16 cellular contexts compared by ENCODE assay signal in the genomic region with DNA sequence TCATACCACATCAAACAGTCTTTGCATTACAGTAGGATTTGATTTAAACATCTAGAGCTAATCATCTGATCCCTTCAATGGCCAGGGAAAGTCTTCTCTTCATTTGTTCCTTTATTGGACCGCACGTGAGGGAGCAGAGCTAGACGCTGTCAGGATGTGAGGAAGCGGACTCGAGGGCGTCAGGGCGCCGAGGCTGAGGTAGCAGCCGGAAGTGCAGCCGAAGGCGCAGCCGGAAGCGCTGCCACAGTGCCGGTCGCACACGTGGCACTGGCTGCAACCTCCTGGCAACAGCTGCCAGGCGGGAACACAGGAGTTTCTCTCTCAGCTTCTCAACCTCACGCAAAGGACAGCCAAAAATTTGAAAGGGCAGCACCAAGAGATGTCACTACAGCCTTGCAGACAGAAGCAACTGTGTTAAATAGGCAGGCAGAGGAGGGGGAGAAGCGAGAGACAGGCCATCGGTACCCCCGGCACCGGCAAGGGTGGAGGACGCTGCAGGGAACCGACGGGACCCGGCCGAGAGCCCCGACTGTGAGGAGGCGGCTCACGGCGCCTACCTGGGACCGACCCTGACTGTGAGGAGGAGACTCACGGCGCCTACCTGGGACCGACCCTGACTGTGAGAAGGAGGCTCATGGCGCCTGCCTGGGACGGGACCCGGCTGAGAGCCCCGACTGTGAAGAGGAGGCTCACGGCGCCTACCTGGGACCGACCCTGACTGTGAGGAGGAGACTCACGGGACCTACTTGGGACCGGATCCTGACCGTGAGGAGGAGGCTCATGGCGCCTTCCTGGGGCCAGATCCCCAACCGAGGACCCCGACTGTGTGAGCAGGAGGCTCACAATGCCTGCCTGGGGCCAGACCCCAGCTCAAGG. TPM values are rescaled to one million over a fixed set of nuclear protein-coding genes. Genes with fewer than 3 reads are reported as not detected.
A peak's percentile ranks its signal among the peaks of the same experiment; 100 is the strongest.
DNase-seq lines count a peak whose midpoint lies in the region; ATAC-seq and TF ChIP-seq lines count a peak whose summit lies in the region.
"Had no signal": no experiment of that assay in that cellular context is flagged by ENCODE, and none has a peak within 500 bp of the region (broad histone marks: within the 10 kb centered on the region; RNA-seq: fewer than 3 reads in every experiment).

No MANE protein-coding gene starts in this region.

- no peak overlapping the region for H3K23ac ChIP-seq in mesenchymal stem cell (ENCODE audit: low read length in 2 of 2)

- H2BK15ac ChIP-seq in mesenchymal stem cell (ENCODE audit: low read depth, poor library complexity, severe bottlenecking), result no peak overlapping the region

- no peaks in the 10 kb centered on the region for H3K4me1 ChIP-seq in upper lobe of right lung
- H3K4me1 ChIP-seq in mesenchymal stem cell (ENCODE audit: control insufficient read depth, insufficient read depth, low read depth, low read length), result no peaks in the 10 kb centered on the region

- no peaks in the 10 kb centered on the region for H3K36me3 Mint-ChIP-seq in activated T-helper 1 cell treated with anti-CD3 and anti-CD28 coated beads, Interleukin-12 subunit alpha, Interleukin-12 subunit beta, Interleukin-2, Interleukin-4 antibody, amounts not matched to agents 30 ng/mL and 10 ng/mL and 1 ng/mL, durations not matched to agents 14 hours and 24 hours and 36 hours (ENCODE audit: low read depth)
- no peaks in the 10 kb centered on the region for H3K36me3 Mint-ChIP-seq in naive B cell

- no peak overlapping the region for H2AFZ ChIP-seq in mesenchymal stem cell (ENCODE audit: low read depth, low read length)

- H3K27ac Mint-ChIP-seq in activated T-helper 1 cell treated with anti-CD3 and anti-CD28 coated beads, Interleukin-12 subunit alpha, Interleukin-12 subunit beta, Interleukin-2, Interleukin-4 antibody, amounts not matched to agents 30 ng/mL and 10 ng/mL and 1 ng/mL, durations not matched to agents 14 hours and 24 hours and 36 hours, result no peak overlapping the region
- H3K27ac Mint-ChIP-seq in naive B cell, result peak overlapping the region in 1 of 6 donors; percentile 83
- H3K27ac Mint-ChIP-seq: activated B cell treated with CpG ODN at 0.5 μM for 24 hours had no signal

- H4K8ac ChIP-seq in mesenchymal stem cell (ENCODE audit: low read length), result no peak overlapping the region

- H3K27ac ChIP-seq in upper lobe of right lung, result no peak overlapping the region
- H3K27ac ChIP-seq in mesenchymal stem cell (ENCODE audit: low read length, poor library complexity, severe bottlenecking), result no peak overlapping the region
- H3K27ac ChIP-seq: thoracic aorta had no signal

- no peak overlapping the region for H3K4me2 ChIP-seq in mesenchymal stem cell (ENCODE audit: low read length, poor library complexity, severe bottlenecking)

- no peaks in the 10 kb centered on the region for H3K36me3 ChIP-seq in upper lobe of right lung
- no peaks in the 10 kb centered on the region for H3K36me3 ChIP-seq in mesenchymal stem cell (ENCODE audit: control insufficient read depth in 1 of 2, insufficient read depth in 2 of 2, low read depth in 1 of 2, low read length in 2 of 2)
- H3K36me3 ChIP-seq: thoracic aorta had no signal

- H3K79me1 ChIP-seq in mesenchymal stem cell (replicated peaks; ENCODE audit: low read length, poor library complexity, severe bottlenecking), result no peaks in the 10 kb centered on the region

- H4K91ac ChIP-seq in mesenchymal stem cell (ENCODE audit: low read length), result no peak overlapping the region

- H3K4me1 Mint-ChIP-seq in activated T-helper 1 cell treated with anti-CD3 and anti-CD28 coated beads, Interleukin-12 subunit alpha, Interleukin-12 subunit beta, Interleukin-2, Interleukin-4 antibody, amounts not matched to agents 30 ng/mL and 10 ng/mL and 1 ng/mL, durations not matched to agents 14 hours and 24 hours and 36 hours (ENCODE audit: low read depth), result no peaks in the 10 kb centered on the region
- no peaks in the 10 kb centered on the region for H3K4me1 Mint-ChIP-seq in naive B cell
- H3K4me1 Mint-ChIP-seq: activated B cell treated with CpG ODN at 0.5 μM for 24 hours had no signal

- no peak overlapping the region for H2BK5ac ChIP-seq in mesenchymal stem cell (ENCODE audit: low read depth, low read length, poor library complexity, severe bottlenecking)

- WGBS in mesenchymal stem cell, result 78% methylated on average over 48 of the region's 48 CpGs

- H3K18ac ChIP-seq in mesenchymal stem cell (ENCODE audit: low read depth in 1 of 2, low read length in 2 of 2), result no peak overlapping the region

- peak; percentile 24 for DNase-seq in stimulated activated CD4-positive, alpha-beta T cell treated with anti-CD3 and anti-CD28 coated beads, Interleukin-2, amount 100 ng/mL, for 4 hours (ENCODE audit: low read depth)
- no peak for DNase-seq in stimulated activated CD4-positive, alpha-beta T cell treated with anti-CD3 and anti-CD28 coated beads, Interleukin-4, amount 100 ng/mL, for 24 hours
- no peak for DNase-seq in activated T-helper 1 cell treated with anti-CD3 and anti-CD28 coated beads, Interleukin-12 subunit alpha, Interleukin-12 subunit beta, Interleukin-2, Interleukin-4 antibody, amounts not matched to agents 30 ng/mL and 10 ng/mL and 1 ng/mL, durations not matched to agents 14 hours and 24 hours and 36 hours (ENCODE audit: low spot score)
- DNase-seq in naive B cell (no peak), upper lobe of right lung (peak; percentile 57), mesenchymal stem cell (no peak)
- DNase-seq: activated B cell treated with CpG ODN at 0.5 μM for 24 hours; effector CD4-positive, alpha-beta T cell; NCI-H146; NCI-H510A treated with DMSO at 0.1 percent for 48 hours; PC-3 had no signal

- no peak overlapping the region for H3K4me3 ChIP-seq in upper lobe of right lung
- no peak overlapping the region for H3K4me3 ChIP-seq in mesenchymal stem cell (ENCODE audit: insufficient read depth in 1 of 2, low read depth in 1 of 2, low read length in 2 of 2)
- H3K4me3 ChIP-seq: lung, thoracic aorta had no signal

- H2AK5ac ChIP-seq in mesenchymal stem cell (ENCODE audit: low read length, severe bottlenecking), result no peak overlapping the region

- no peak overlapping the region for H2BK12ac ChIP-seq in mesenchymal stem cell (ENCODE audit: low read length in 2 of 2)

- peak overlapping the region; percentile 24 for H3K4me3 Mint-ChIP-seq in activated T-helper 1 cell treated with anti-CD3 and anti-CD28 coated beads, Interleukin-12 subunit alpha, Interleukin-12 subunit beta, Interleukin-2, Interleukin-4 antibody, amounts not matched to agents 30 ng/mL and 10 ng/mL and 1 ng/mL, durations not matched to agents 14 hours and 24 hours and 36 hours
- H3K4me3 Mint-ChIP-seq in naive B cell, result peak overlapping the region in 7 of 8 donors; percentile 10 to 81 (median 51)
- H3K4me3 Mint-ChIP-seq: activated B cell treated with CpG ODN at 0.5 μM for 24 hours had no signal

- H3K9me3 Mint-ChIP-seq in activated T-helper 1 cell treated with anti-CD3 and anti-CD28 coated beads, Interleukin-12 subunit alpha, Interleukin-12 subunit beta, Interleukin-2, Interleukin-4 antibody, amounts not matched to agents 30 ng/mL and 10 ng/mL and 1 ng/mL, durations not matched to agents 14 hours and 24 hours and 36 hours, result no peaks in the 10 kb centered on the region
- H3K9me3 Mint-ChIP-seq in naive B cell, result peaks cover 0 to 4% (median 0%) of the 10 kb centered on the region in 7 donors
- H3K9me3 Mint-ChIP-seq: activated B cell treated with CpG ODN at 0.5 μM for 24 hours had no signal

- no peak overlapping the region for H3K9ac ChIP-seq in mesenchymal stem cell (ENCODE audit: low read length)

- ATAC-seq in naive B cell (ENCODE audit: low read depth in 2 of 2) (no peak), upper lobe of right lung (no peak), GM18868 (IDR thresholded peaks at IDR 0.05; ENCODE audit: unreplicated experiment) (no peak), HG03469 (IDR thresholded peaks at IDR 0.05; ENCODE audit: unreplicated experiment) (no peak)
- ATAC-seq: PC-3 had no signal

- H2BK120ac ChIP-seq in mesenchymal stem cell (ENCODE audit: low read depth, low read length), result no peak overlapping the region

- peaks cover 30% of the 10 kb centered on the region for H3K27me3 Mint-ChIP-seq in activated T-helper 1 cell treated with anti-CD3 and anti-CD28 coated beads, Interleukin-12 subunit alpha, Interleukin-12 subunit beta, Interleukin-2, Interleukin-4 antibody, amounts not matched to agents 30 ng/mL and 10 ng/mL and 1 ng/mL, durations not matched to agents 14 hours and 24 hours and 36 hours (ENCODE audit: insufficient read depth)
- H3K27me3 Mint-ChIP-seq in naive B cell, result peaks cover 10 to 12% (median 12%) of the 10 kb centered on the region in 3 donors
- H3K27me3 Mint-ChIP-seq: activated B cell treated with CpG ODN at 0.5 μM for 24 hours had no signal

- H3K9me3 ChIP-seq in upper lobe of right lung (no peaks in the 10 kb centered on the region), mesenchymal stem cell (ENCODE audit: control insufficient read depth, low read length) (no peaks in the 10 kb centered on the region)
- H3K9me3 ChIP-seq: thoracic aorta had no signal

- no peak overlapping the region for H3K14ac ChIP-seq in mesenchymal stem cell (ENCODE audit: low read length in 2 of 2)

- H3K27me3 ChIP-seq in upper lobe of right lung (peaks cover 23% of the 10 kb centered on the region), mesenchymal stem cell (ENCODE audit: control insufficient read depth in 1 of 2, insufficient read depth in 1 of 2, low read length in 2 of 2) (peaks cover 24 to 47% of the 10 kb centered on the region in 2 experiments)

- H3K4ac ChIP-seq in mesenchymal stem cell (ENCODE audit: low read depth in 1 of 2, low read length in 2 of 2), result no peak overlapping the region

- intact Hi-C loops in activated T-helper 1 cell treated with anti-CD3 and anti-CD28 coated beads, Interleukin-12 subunit alpha, Interleukin-12 subunit beta, Interleukin-2, Interleukin-4 antibody, amounts not matched to agents 30 ng/mL and 10 ng/mL and 1 ng/mL, durations not matched to agents 14 hours and 24 hours and 36 hours (cut with micrococcal nuclease), result no loop called here
- intact Hi-C loops in upper lobe of right lung (cut with DNase I), result no loop called here

- no peak for TF ChIP-seq CTCF in upper lobe of right lung (IDR thresholded peaks at IDR 0.05)

RNA-seq across cellular contexts. Expression of a gene that starts 32.3 kb away (rescaled TPM):
- 0.70 and 1.3 TPM in 2 replicates for total RNA-seq in activated T-helper 1 cell treated with anti-CD3 and anti-CD28 coated beads, Interleukin-12 subunit alpha, Interleukin-12 subunit beta, Interleukin-2, Interleukin-4 antibody, amounts not matched to agents 30 ng/mL and 10 ng/mL and 1 ng/mL, durations not matched to agents 14 hours and 24 hours and 36 hours
- polyA plus RNA-seq in naive B cell (ENCODE audit: low read depth in 6 of 6), result not detected
- total RNA-seq in upper lobe of right lung, result 4.5 TPM
- polyA plus RNA-seq in mesenchymal stem cell (2013, experiment 1 of 2), result not detected
- polyA plus RNA-seq in mesenchymal stem cell (2013, experiment 2 of 2), result 0.01 TPM
- total RNA-seq: activated B cell treated with CpG ODN at 0.5 μM for 24 hours, LHCN-M2, PC-3 had no signal

Comparison
In these comparisons a context has a peak if more than half of its experiments do, and no peak if none do; other contexts are left out.
1. DNase-seq: peak in stimulated activated CD4-positive, alpha-beta T cell treated with anti-CD3 and anti-CD28 coated beads, Interleukin-2, amount 100 ng/mL, for 4 hours (single experiment) and upper lobe of right lung (single experiment); none in stimulated activated CD4-positive, alpha-beta T cell treated with anti-CD3 and anti-CD28 coated beads, Interleukin-4, amount 100 ng/mL, for 24 hours (single experiment), activated T-helper 1 cell treated with anti-CD3 and anti-CD28 coated beads, Interleukin-12 subunit alpha, Interleukin-12 subunit beta, Interleukin-2, Interleukin-4 antibody, amounts not matched to agents 30 ng/mL and 10 ng/mL and 1 ng/mL, durations not matched to agents 14 hours and 24 hours and 36 hours (single experiment), naive B cell (single experiment) and mesenchymal stem cell (single experiment).